Comparison of ENCODE assay signal across 8 cellular contexts in the genomic region with DNA sequence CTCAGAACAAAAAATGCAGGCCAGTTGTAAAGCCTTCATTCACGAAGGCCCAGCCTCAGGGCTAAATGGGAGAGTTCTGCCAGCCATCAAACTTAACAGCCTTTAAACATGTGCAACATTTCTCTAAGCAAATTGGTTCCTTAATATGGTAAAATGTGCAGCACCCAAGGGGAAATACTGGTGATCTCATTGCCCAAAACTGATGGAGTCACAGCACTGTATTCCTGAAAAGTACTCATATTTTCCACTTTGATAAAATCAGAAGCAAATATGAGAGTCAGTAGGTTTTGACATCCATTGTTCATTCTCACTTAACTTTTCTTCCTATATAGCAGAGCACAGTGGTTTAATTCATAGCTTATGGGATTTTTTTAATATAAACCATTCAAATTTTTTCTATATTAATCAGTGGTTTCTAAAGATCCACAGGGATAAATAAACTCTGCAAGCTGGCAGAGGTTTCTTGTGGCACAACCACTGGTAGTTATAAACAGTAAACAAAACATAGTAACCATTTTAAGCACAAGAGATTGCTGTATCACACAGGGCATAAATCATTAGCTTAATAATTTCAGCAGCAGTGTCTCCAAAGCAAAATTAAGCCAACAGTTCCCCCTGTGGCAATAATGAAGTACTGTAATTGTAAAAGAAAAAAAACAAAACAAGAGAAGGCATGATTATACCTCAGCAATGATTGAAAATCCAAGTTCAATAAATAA.
DNase-seq lines count a peak whose midpoint lies in the region; ATAC-seq and TF ChIP-seq lines count a peak whose summit lies in the region.

No MANE protein-coding gene starts in this region.

- POLR2A ChIA-PET in RWPE1 (lab: Yijun Ruan, JAX; ENCODE audit: low non-redundant PET): no interaction called here

- H2AFZ ChIP-seq in ACC112 (ENCODE audit: low read length, unreplicated experiment): peak overlapping the region; percentile 9

- H3K9ac ChIP-seq in colonic mucosa (ENCODE audit: low read depth in 2 of 2, low read length in 2 of 2): no peak overlapping the region

- H3K27me3 ChIP-seq in ACC112 (ENCODE audit: insufficient read depth, low read length): no peaks in the 10 kb centered on the region
- no peaks in the 10 kb centered on the region for H3K27me3 ChIP-seq in heart left ventricle
- no peaks in the 10 kb centered on the region for H3K27me3 ChIP-seq in suprapubic skin
- no peaks in the 10 kb centered on the region for H3K27me3 ChIP-seq in colonic mucosa

- H3K4me3 ChIP-seq in ACC112 (ENCODE audit: low read depth, low read length) (no peak overlapping the region), heart left ventricle (no peak overlapping the region), suprapubic skin (no peak overlapping the region), colonic mucosa (no peak overlapping the region)

- TF ChIP-seq CTCF in RWPE1 (conservative IDR thresholded peaks at IDR 0.05; ENCODE audit: low read depth) (peak; percentile 53), heart left ventricle (IDR thresholded peaks at IDR 0.05) (peak; percentile 31 to 70 (median 56)), suprapubic skin (IDR thresholded peaks at IDR 0.05) (peak; percentile 22 to 26), colonic mucosa (IDR thresholded peaks at IDR 0.05) (no peak)

- TF ChIP-seq EP300 in suprapubic skin (IDR thresholded peaks at IDR 0.05): no peak

- CTCF ChIA-PET in RWPE1 (lab: Yijun Ruan, JAX): interaction anchor here (0.6 to 2.0 kb wide), 11 partner anchors 22 to 1939 kb away, joined by 3 to 8 read pairs (median 4); no protein-coding TSS in a partner anchor

- 63 to 80% (median 67%) methylated on average over 1 of the region's 1 CpG for WGBS in heart left ventricle, 4 donors
- 33% methylated on average over 1 of the region's 1 CpG for WGBS in suprapubic skin

- H3K9me3 ChIP-seq in heart left ventricle (no peaks in the 10 kb centered on the region), suprapubic skin (no peaks in the 10 kb centered on the region), colonic mucosa (no peaks in the 10 kb centered on the region)

- ATAC-seq in GM18517 (IDR thresholded peaks at IDR 0.05; ENCODE audit: unreplicated experiment) (peak; percentile 55), heart left ventricle (peak in 3 of 4 donors; percentile 34 to 55 (median 55))
- no peak for ATAC-seq in activated CD4-positive, CD25-positive, alpha-beta regulatory T cell treated with anti-CD3 and anti-CD28 coated beads, Interleukin-2, amount 50 U/mL, for 24 hours

- no peaks in the 10 kb centered on the region for H3K79me2 ChIP-seq in ACC112 (ENCODE audit: control insufficient read depth, insufficient read depth, low read length, unreplicated experiment)

- peaks cover 12% of the 10 kb centered on the region for H3K4me1 ChIP-seq in ACC112 (ENCODE audit: control insufficient read depth, insufficient read depth, low read length, unreplicated experiment)
- peaks cover 0 to 14% (median 1%) of the 10 kb centered on the region in 12 donors for H3K4me1 ChIP-seq in heart left ventricle
- H3K4me1 ChIP-seq in suprapubic skin: peaks cover 7% of the 10 kb centered on the region
- H3K4me1 ChIP-seq in colonic mucosa: no peaks in the 10 kb centered on the region

- H3K27ac ChIP-seq in ACC112 (ENCODE audit: low read depth, low read length) (peak overlapping the region; percentile 39), RWPE1 (no peak overlapping the region), heart left ventricle (peak overlapping the region in 3 of 12 donors; percentile 6 to 25 (median 8)), suprapubic skin (no peak overlapping the region), colonic mucosa (no peak overlapping the region)

- TF ChIP-seq POLR2A in heart left ventricle (IDR thresholded peaks at IDR 0.05) (no peak), suprapubic skin (IDR thresholded peaks at IDR 0.05) (no peak)

- no peaks in the 10 kb centered on the region for H3K36me3 ChIP-seq in ACC112 (ENCODE audit: insufficient read depth, low read length)
- no peaks in the 10 kb centered on the region for H3K36me3 ChIP-seq in heart left ventricle
- H3K36me3 ChIP-seq in suprapubic skin: no peaks in the 10 kb centered on the region
- no peaks in the 10 kb centered on the region for H3K36me3 ChIP-seq in colonic mucosa

- DNase-seq in RWPE1 (ENCODE audit: low spot score) (peak; percentile 52), heart left ventricle (no peak), suprapubic skin (ENCODE audit: low spot score in 2 of 2) (no peak), NCI-H146 treated with DMSO at 0.1 percent for 48 hours (lab: John Stamatoyannopoulos, UW; ENCODE audit: unreplicated experiment) (no peak), colonic mucosa (no peak)

- intact Hi-C loops in heart left ventricle (cut with DNase I): loop anchor here (2.0 to 10.0 kb wide), 7 partner anchors 482 to 736 kb away; a partner anchor contains a TSS
- intact Hi-C loops in colonic mucosa (cut with DNase I): no loop called here

Comparison
In these comparisons a context has a peak if more than half of its experiments do, and no peak if none do; other contexts are left out.
1. ATAC-seq: peak in GM18517 (single experiment) and heart left ventricle (3 of 4); none in activated CD4-positive, CD25-positive, alpha-beta regulatory T cell treated with anti-CD3 and anti-CD28 coated beads, Interleukin-2, amount 50 U/mL, for 24 hours (0 of 2).